ENCODE assay signal across 8 cellular contexts in the genomic region with DNA sequence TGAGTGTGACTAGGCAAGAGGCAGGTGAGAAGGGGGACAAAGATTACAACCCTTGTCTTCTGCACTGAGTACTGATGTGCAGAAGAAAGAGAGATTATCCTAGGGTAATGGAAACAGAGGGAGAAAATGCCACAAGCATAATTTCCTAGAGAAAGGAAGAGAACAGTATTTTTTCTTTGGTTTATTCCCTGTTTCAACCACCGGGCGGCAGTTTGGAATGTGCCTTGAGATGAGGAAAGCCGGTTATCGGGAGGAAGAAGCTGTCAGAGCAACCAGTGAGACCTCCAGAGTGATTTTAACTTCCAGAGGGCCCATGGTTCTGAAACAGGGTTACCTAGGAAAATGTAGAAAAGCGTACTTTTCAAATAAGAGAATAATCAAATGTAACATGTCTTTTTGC.
DNase-seq lines count a peak whose midpoint lies in the region; ATAC-seq lines count a peak whose summit lies in the region.

No MANE protein-coding gene starts in this region.

- H3K27ac Mint-ChIP-seq in memory B cell = peak overlapping the region; percentile 19
- no peak overlapping the region for H3K27ac Mint-ChIP-seq in activated naive CD8-positive, alpha-beta T cell treated with anti-CD3 and anti-CD28 coated beads, Interleukin-2, amount 50 U/mL, for 24 hours

- H3K4me1 Mint-ChIP-seq in memory B cell = no peaks in the 10 kb centered on the region
- H3K4me1 Mint-ChIP-seq in activated naive CD8-positive, alpha-beta T cell treated with anti-CD3 and anti-CD28 coated beads, Interleukin-2, amount 50 U/mL, for 24 hours = no peaks in the 10 kb centered on the region

- DNase-seq in NCI-H524 (lab: John Stamatoyannopoulos, UW) = peak; percentile 19 to 44
- no peak for DNase-seq in NCI-H524 treated with DMSO at 0.1 percent for 48 hours (lab: John Stamatoyannopoulos, UW)
- peak; percentile 19 for DNase-seq in NCI-H526 treated with DMSO at 0.1 percent for 48 hours (lab: John Stamatoyannopoulos, UW)
- DNase-seq in dermis microvascular lymphatic vessel endothelial cell (ENCODE audit: low read depth in 2 of 2) = peak; percentile 20 to 43
- DNase-seq in memory B cell (ENCODE audit: low spot score in 2 of 2) = no peak
- DNase-seq in mesenteric fat pad (ENCODE audit: low spot score) = no peak
- no peak for DNase-seq in activated naive CD8-positive, alpha-beta T cell treated with anti-CD3 and anti-CD28 coated beads, Interleukin-2, amount 50 U/mL, for 24 hours
- DNase-seq in DMS153 (lab: John Stamatoyannopoulos, UW) = no peak

- no peak for ATAC-seq in memory B cell (ENCODE audit: low read depth)
- no peak for ATAC-seq in activated naive CD8-positive, alpha-beta T cell treated with anti-CD3 and anti-CD28 coated beads, Interleukin-2, amount 50 U/mL, for 24 hours

- H3K27me3 Mint-ChIP-seq in memory B cell = no peaks in the 10 kb centered on the region
- H3K27me3 Mint-ChIP-seq in activated naive CD8-positive, alpha-beta T cell treated with anti-CD3 and anti-CD28 coated beads, Interleukin-2, amount 50 U/mL, for 24 hours = no peaks in the 10 kb centered on the region

- H3K4me3 Mint-ChIP-seq in memory B cell = no peak overlapping the region
- no peak overlapping the region for H3K4me3 Mint-ChIP-seq in activated naive CD8-positive, alpha-beta T cell treated with anti-CD3 and anti-CD28 coated beads, Interleukin-2, amount 50 U/mL, for 24 hours

- H3K36me3 Mint-ChIP-seq in memory B cell = peaks cover 7% of the 10 kb centered on the region
- H3K36me3 Mint-ChIP-seq in activated naive CD8-positive, alpha-beta T cell treated with anti-CD3 and anti-CD28 coated beads, Interleukin-2, amount 50 U/mL, for 24 hours (ENCODE audit: low read depth) = peaks cover 11% of the 10 kb centered on the region

- H3K9me3 Mint-ChIP-seq in memory B cell = no peaks in the 10 kb centered on the region
- H3K9me3 Mint-ChIP-seq in activated naive CD8-positive, alpha-beta T cell treated with anti-CD3 and anti-CD28 coated beads, Interleukin-2, amount 50 U/mL, for 24 hours = no peaks in the 10 kb centered on the region

Comparison
In these comparisons a context has a peak if more than half of its experiments do, and no peak if none do; other contexts are left out.
1. DNase-seq: peak in NCI-H524 (2 of 2), NCI-H526 treated with DMSO at 0.1 percent for 48 hours (single experiment) and dermis microvascular lymphatic vessel endothelial cell (2 of 2); none in NCI-H524 treated with DMSO at 0.1 percent for 48 hours (single experiment), memory B cell (0 of 2), mesenteric fat pad (single experiment), activated naive CD8-positive, alpha-beta T cell treated with anti-CD3 and anti-CD28 coated beads, Interleukin-2, amount 50 U/mL, for 24 hours (single experiment) and DMS153 (single experiment).